Comparison of ENCODE assay signal across 1 cellular context in genomic region chrX:45879512-45879911, GRCh38.
TF ChIP-seq lines count a peak whose summit lies in the region.

No MANE protein-coding gene starts in this region.

TF ChIP-seq in HepG2, 621 proteins besides CTCF, POLR2A, EP300 and RAD21 (continued from another document):
- TF ChIP-seq TSC22D2 (CRISPR knock-in tag; IDR thresholded peaks at IDR 0.05; ENCODE audit: borderline replicate concordance) (no peak), CAMTA2 (CRISPR knock-in tag; IDR thresholded peaks at IDR 0.05; ENCODE audit: borderline replicate concordance) (no peak), ZNF790 (CRISPR knock-in tag; IDR thresholded peaks at IDR 0.05; ENCODE audit: borderline replicate concordance) (no peak), ZKSCAN8 (CRISPR knock-in tag; IDR thresholded peaks at IDR 0.05; ENCODE audit: borderline replicate concordance) (no peak), PPARG (CRISPR knock-in tag; conservative IDR thresholded peaks at IDR 0.05) (0 out of 2 replicates have a peak, but pooled peaks have one; percentile 22), FOXA3 (CRISPR knock-in tag; IDR thresholded peaks at IDR 0.05) (0 out of 2 replicates have a peak, but pooled peaks have one; percentile 15), KMT2A (CRISPR knock-in tag; IDR thresholded peaks at IDR 0.05) (no peak), NCOA1 (CRISPR knock-in tag; IDR thresholded peaks at IDR 0.05) (no peak), SP2 (CRISPR knock-in tag; IDR thresholded peaks at IDR 0.05) (no peak), HMG20A (CRISPR knock-in tag; IDR thresholded peaks at IDR 0.05; ENCODE audit: borderline replicate concordance) (peak; percentile 56; the same call in 1 of the 2 replicates), SOX5 (CRISPR knock-in tag; IDR thresholded peaks at IDR 0.05; ENCODE audit: borderline replicate concordance) (peak; percentile 12; the same call in 1 of the 2 replicates), RNF219 (CRISPR knock-in tag; IDR thresholded peaks at IDR 0.05) (no peak), ZNF580 (CRISPR knock-in tag; IDR thresholded peaks at IDR 0.05; ENCODE audit: borderline replicate concordance, low read depth) (no peak), KAT2B (IDR thresholded peaks at IDR 0.05; ENCODE audit: borderline replicate concordance, low read depth, low read length) (peak; percentile 78), MIXL1 (CRISPR knock-in tag; IDR thresholded peaks at IDR 0.05) (peak; percentile 25; the same call in 1 of the 2 replicates), NCOA2 (CRISPR knock-in tag; IDR thresholded peaks at IDR 0.05) (0 out of 2 replicates have a peak, but pooled peaks have one; percentile 45), CREB1 (IDR thresholded peaks at IDR 0.05) (no peak), CREB1 (CRISPR knock-in tag; IDR thresholded peaks at IDR 0.05) (0 out of 2 replicates have a peak, but pooled peaks have one; percentile 17), NR2F6 (IDR thresholded peaks at IDR 0.05) (0 out of 2 replicates have a peak, but pooled peaks have one; percentile 38), NR2F6 (CRISPR knock-in tag; IDR thresholded peaks at IDR 0.05) (no peak), NFYC (CRISPR knock-in tag; IDR thresholded peaks at IDR 0.05) (no peak), ISL2 (CRISPR knock-in tag; IDR thresholded peaks at IDR 0.05) (peak; percentile 68), ZNF674 (CRISPR knock-in tag; IDR thresholded peaks at IDR 0.05; ENCODE audit: low read depth) (no peak), SALL1 (CRISPR knock-in tag; IDR thresholded peaks at IDR 0.05) (peak; percentile 17; the same call in 1 of the 2 replicates), ETV5 (CRISPR knock-in tag; IDR thresholded peaks at IDR 0.05; ENCODE audit: borderline replicate concordance) (peak; percentile 43; the same call in 1 of the 2 replicates), ARID5B (CRISPR knock-in tag; IDR thresholded peaks at IDR 0.05) (peak; percentile 44; the same call in 1 of the 2 replicates), MED1 (CRISPR knock-in tag; IDR thresholded peaks at IDR 0.05) (peak; percentile 34; the same call in 1 of the 2 replicates), E2F5 (CRISPR knock-in tag; conservative IDR thresholded peaks at IDR 0.05) (no peak), ZNF777 (CRISPR knock-in tag; IDR thresholded peaks at IDR 0.05) (no peak), TCF7 (IDR thresholded peaks at IDR 0.05; ENCODE audit: low read depth) (peak; percentile 83), RXRB (CRISPR knock-in tag; IDR thresholded peaks at IDR 0.05; ENCODE audit: borderline replicate concordance) (peak; percentile 94), GATAD1 (CRISPR knock-in tag; IDR thresholded peaks at IDR 0.05) (no peak), ZNF337 (CRISPR knock-in tag; IDR thresholded peaks at IDR 0.05; ENCODE audit: borderline replicate concordance, low read depth) (no peak), NR2F2 (IDR thresholded peaks at IDR 0.05; ENCODE audit: borderline replicate concordance, low read depth) (peak; percentile 67), CREM (IDR thresholded peaks at IDR 0.05) (peak; percentile 42; the same call in 1 of the 2 replicates), CREM (CRISPR knock-in tag; IDR thresholded peaks at IDR 0.05) (no peak), ZBTB20 (CRISPR knock-in tag; IDR thresholded peaks at IDR 0.05; ENCODE audit: borderline replicate concordance, low read depth) (no peak)
TF ChIP-seq in HepG2: peak in this region for 25.
